Comparison of ENCODE assay signal across 8 cellular contexts in the genomic region with DNA sequence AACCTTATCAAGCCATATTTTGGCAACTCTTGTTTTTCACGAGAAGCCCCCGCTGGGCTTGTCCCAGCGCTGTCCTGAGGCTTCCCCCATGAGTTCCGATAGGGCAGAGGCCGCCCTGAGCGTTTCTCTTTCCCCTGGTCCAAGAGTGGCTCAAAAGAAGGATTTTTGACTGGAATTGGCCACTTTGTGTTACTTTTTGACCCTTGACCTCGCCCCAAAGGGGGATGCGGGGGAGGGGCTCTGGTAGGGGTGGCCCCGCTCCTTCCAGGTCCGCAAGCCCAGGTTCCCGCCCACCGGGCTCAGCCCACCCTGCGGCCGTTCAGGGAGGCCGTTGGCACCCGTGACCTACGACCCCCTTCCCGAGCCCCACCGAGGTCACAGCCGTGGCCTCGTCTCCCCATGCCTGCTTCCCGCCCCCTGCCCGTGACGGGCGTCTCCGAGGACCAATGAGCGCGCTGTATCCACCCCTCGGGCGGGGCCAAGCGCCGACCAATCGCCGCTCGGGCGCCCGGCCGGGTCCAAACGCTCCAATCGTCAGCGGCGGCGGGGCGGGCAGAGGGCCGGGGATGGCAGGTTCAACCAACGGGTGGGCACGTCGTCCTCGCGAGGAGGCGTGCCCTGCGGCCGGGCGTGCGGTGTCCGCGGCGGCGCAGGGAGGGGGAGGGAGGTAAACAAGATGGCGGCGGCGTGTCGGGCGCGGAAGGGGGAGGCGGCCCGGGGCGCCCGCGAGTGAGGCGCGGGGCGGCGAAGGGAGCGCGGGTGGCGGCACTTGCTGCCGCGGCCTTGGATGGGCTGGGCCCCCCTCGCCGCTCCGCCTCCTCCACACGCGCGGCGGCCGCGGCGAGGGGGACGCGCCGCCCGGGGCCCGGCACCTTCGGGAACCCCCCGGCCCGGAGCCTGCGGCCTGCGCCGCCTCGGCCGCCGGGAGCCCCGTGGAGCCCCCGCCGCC. TPM values are rescaled to one million over a fixed set of nuclear protein-coding genes. Genes with fewer than 3 reads are reported as not detected.
DNase-seq lines count a peak whose midpoint lies in the region; ATAC-seq lines count a peak whose summit lies in the region.

A gene with protein sequence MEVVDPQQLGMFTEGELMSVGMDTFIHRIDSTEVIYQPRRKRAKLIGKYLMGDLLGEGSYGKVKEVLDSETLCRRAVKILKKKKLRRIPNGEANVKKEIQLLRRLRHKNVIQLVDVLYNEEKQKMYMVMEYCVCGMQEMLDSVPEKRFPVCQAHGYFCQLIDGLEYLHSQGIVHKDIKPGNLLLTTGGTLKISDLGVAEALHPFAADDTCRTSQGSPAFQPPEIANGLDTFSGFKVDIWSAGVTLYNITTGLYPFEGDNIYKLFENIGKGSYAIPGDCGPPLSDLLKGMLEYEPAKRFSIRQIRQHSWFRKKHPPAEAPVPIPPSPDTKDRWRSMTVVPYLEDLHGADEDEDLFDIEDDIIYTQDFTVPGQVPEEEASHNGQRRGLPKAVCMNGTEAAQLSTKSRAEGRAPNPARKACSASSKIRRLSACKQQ (plus strand): TSS at position 665 of the 949 bp plus-strand sequence. CDS start 1,136 bp downstream, outside the sequence.

- H3K4me1 ChIP-seq in BLaER1, result peaks cover 54% of the 10 kb centered on the region

- peak within 1 kb of the TSS; percentile 98 for H3K4me3 ChIP-seq in BLaER1

- H3K36me3 ChIP-seq in BLaER1, result peaks cover 19% of the 10 kb centered on the region

- H3K27ac ChIP-seq in BLaER1, result peak within 1 kb of the TSS; percentile 97

- peaks cover 44% of the 10 kb centered on the region for H4K20me1 ChIP-seq in BLaER1

- H3K27me3 ChIP-seq in BLaER1, result no peaks in the 10 kb centered on the region

- peak within 1 kb of the TSS; percentile 95 for H3K4me2 ChIP-seq in BLaER1

- peak; percentile 90 for ATAC-seq in GM19324 (IDR thresholded peaks at IDR 0.05; ENCODE audit: low FRiP score, unreplicated experiment)
- peak; percentile 56 for ATAC-seq in HG03469 (IDR thresholded peaks at IDR 0.05; ENCODE audit: unreplicated experiment)
- ATAC-seq in left lobe of liver, result peak; percentile 88

- H3K9me3 ChIP-seq in BLaER1, result no peaks in the 10 kb centered on the region

- peak within 1 kb of the TSS; percentile 97 for H3K9ac ChIP-seq in BLaER1

- peak; percentile 82 for DNase-seq in NCI-H526 treated with DMSO at 0.1 percent for 48 hours (lab: John Stamatoyannopoulos, UW)
- DNase-seq in activated CD4-positive, alpha-beta T cell treated with anti-CD3 and anti-CD28 coated beads, Interleukin-2, amount 50 U/mL, for 1 hour, result peak; percentile 99
- DNase-seq in cortex of kidney (lab: John Stamatoyannopoulos, UW), result peak; percentile 83
- peak; percentile 99 for DNase-seq in left lobe of liver (ENCODE audit: low spot score)
- peak; percentile 100 for DNase-seq in stimulated activated CD4-positive, alpha-beta T cell treated with anti-CD3 and anti-CD28 coated beads, Interleukin-2, amount 100 ng/mL, for 24 hours

RNA-seq across cellular contexts. Expression of the gene that starts here (rescaled TPM):
- 33.1 TPM for total RNA-seq in left lobe of liver

Comparison
In these comparisons a context has a peak if more than half of its experiments do, and no peak if none do; other contexts are left out.
1. Peak in every context shown above with its lines: DNase-seq, ATAC-seq, H3K4me3 ChIP-seq and H3K27ac ChIP-seq.